In genomic region chr16:88688013-88688778, GRCh38 we compare ENCODE assay signal across 11 cellular contexts. TPM values are rescaled to one million over a fixed set of nuclear protein-coding genes. Genes with fewer than 3 reads are reported as not detected.
A peak's percentile ranks its signal among the peaks of the same experiment; 100 is the strongest.
DNase-seq lines count a peak whose midpoint lies in the region; TF ChIP-seq lines count a peak whose summit lies in the region.
"Had no signal": no experiment of that assay in that cellular context is flagged by ENCODE, and none has a peak within 500 bp of the region (broad histone marks: within the 10 kb centered on the region; RNA-seq: fewer than 3 reads in every experiment).

No MANE protein-coding gene starts in this region.

- H3K9ac ChIP-seq in skeletal muscle tissue (ENCODE audit: low read depth in 1 of 3, low read length in 3 of 3): peak overlapping the region; percentile 50 to 73 (median 57)

- intact Hi-C loops in tibial artery (cut with DNase I; ENCODE audit: low total_unique reads): no loop called here

- H3K4me3 ChIP-seq in epithelial cell of esophagus (ENCODE audit: low read length) (no peak overlapping the region), skeletal muscle tissue (ENCODE audit: low read length in 3 of 3) (peak overlapping the region; percentile 22 to 55 (median 23)), tibial artery (no peak overlapping the region)
- H3K4me3 ChIP-seq: GM12878 had no signal

- H3K4me1 ChIP-seq in skeletal muscle tissue (ENCODE audit: control insufficient read depth in 3 of 3, insufficient read depth in 3 of 3, low read length in 3 of 3) (peaks cover 20 to 43% (median 33%) of the 10 kb centered on the region in 3 donors), tibial artery (peaks cover 0 to 22% (median 19%) of the 10 kb centered on the region in 4 donors)

- no peaks in the 10 kb centered on the region for H3K36me3 ChIP-seq in skeletal muscle tissue (ENCODE audit: control insufficient read depth in 3 of 3, insufficient read depth in 3 of 3, low read length in 3 of 3)
- H3K36me3 ChIP-seq in tibial artery: no peaks in the 10 kb centered on the region

- H3K27ac ChIP-seq in skeletal muscle tissue (ENCODE audit: low read depth, low read length): peak overlapping the region; percentile 88
- H3K27ac ChIP-seq in tibial artery: no peak overlapping the region

- TF ChIP-seq CTCF in epithelial cell of esophagus (IDR thresholded peaks at IDR 0.05; ENCODE audit: insufficient read depth, low read depth, low read length, missing control alignments) (no peak), tibial artery (IDR thresholded peaks at IDR 0.05) (no peak)

- H3K9me3 ChIP-seq in skeletal muscle tissue (ENCODE audit: control insufficient read depth in 3 of 3, low read length in 3 of 3) (no peaks in the 10 kb centered on the region), tibial artery (no peaks in the 10 kb centered on the region)

- DNase-seq in NCI-H524 (lab: John Stamatoyannopoulos, UW): peak; percentile 14 to 58
- DNase-seq in NCI-H524 treated with DMSO at 0.1 percent for 48 hours (lab: John Stamatoyannopoulos, UW): no peak
- DNase-seq in NCI-H2196 treated with DMSO at 0.1 percent for 48 hours (lab: John Stamatoyannopoulos, UW; ENCODE audit: unreplicated experiment): peak; percentile 59
- peak; percentile 66 for DNase-seq in epithelial cell of esophagus (ENCODE audit: low read depth)
- DNase-seq in tibial artery: no peak
- no peak for DNase-seq in T-helper 2 cell
- DNase-seq in RKO (ENCODE audit: low spot score): no peak
- DNase-seq: activated gamma-delta T cell treated with Interleukin-2 at 50 U/mL for 16 hours had no signal

- H3K27me3 ChIP-seq in skeletal muscle tissue (ENCODE audit: control insufficient read depth in 3 of 3, insufficient read depth in 3 of 3, low read length in 3 of 3) (peaks cover 0 to 26% (median 16%) of the 10 kb centered on the region in 3 donors), tibial artery (peaks cover 2 to 94% of the 10 kb centered on the region in 2 donors)

RNA-seq across cellular contexts. Expression of gene SNAI3, which starts 1.9 kb away (rescaled TPM):
- 8.4 TPM for total RNA-seq in skeletal muscle tissue
- total RNA-seq: neural crest cell had no signal

RNA-seq across cellular contexts. Expression of gene RNF166, which starts 18.0 kb away (rescaled TPM):
- 12.0 TPM for total RNA-seq in skeletal muscle tissue

RNA-seq across cellular contexts. Expression of gene CTU2, which starts 18.1 kb away (rescaled TPM):
- total RNA-seq in skeletal muscle tissue: 10.4 TPM

RNA-seq across cellular contexts. Expression of gene MVD, which starts 25.3 kb away (rescaled TPM):
- 14.1 TPM for total RNA-seq in skeletal muscle tissue

RNA-seq across cellular contexts. Expression of gene CYBA, which starts 37.3 kb away (rescaled TPM):
- 90.8 TPM for total RNA-seq in skeletal muscle tissue

Comparison
In these comparisons a context has a peak if more than half of its experiments do, and no peak if none do; other contexts are left out.
1. DNase-seq: peak in NCI-H524 (2 of 2), NCI-H2196 treated with DMSO at 0.1 percent for 48 hours (single experiment) and epithelial cell of esophagus (single experiment); none in NCI-H524 treated with DMSO at 0.1 percent for 48 hours (single experiment), tibial artery (0 of 2), T-helper 2 cell (0 of 5) and RKO (single experiment).
2. H3K4me3 ChIP-seq: peak in skeletal muscle tissue (3 of 3); none in epithelial cell of esophagus (single experiment) and tibial artery (0 of 2).